In genomic region chr3:87088984-87089841, GRCh38 we compare ENCODE assay signal across 8 cellular contexts.
DNase-seq lines count a peak whose midpoint lies in the region; TF ChIP-seq lines count a peak whose summit lies in the region.

No MANE protein-coding gene starts in this region.

- no peak for TF ChIP-seq CTCF in right atrium auricular region (IDR thresholded peaks at IDR 0.05)

- H3K27me3 ChIP-seq in H7 (ENCODE audit: control insufficient read depth, insufficient read depth, low read length) (no peaks in the 10 kb centered on the region), right atrium auricular region (no peaks in the 10 kb centered on the region)

- H3K4me3 ChIP-seq in H7 (ENCODE audit: insufficient read depth, low read depth, low read length) (peak overlapping the region; percentile 12; the same call in 1 of the 2 replicates), right atrium auricular region (peak overlapping the region; percentile 57 to 64), skeletal muscle cell (ENCODE audit: low read depth, low read length) (peak overlapping the region; percentile 52)

- DNase-seq in NCI-H748 (lab: John Stamatoyannopoulos, UW; ENCODE audit: unreplicated experiment) (peak; percentile 45), NCI-H748 treated with DMSO at 0.1 percent for 48 hours (lab: John Stamatoyannopoulos, UW) (no peak), H7 (peak; percentile 12), NCI-H2081 (lab: John Stamatoyannopoulos, UW) (peak; percentile 26 to 63), amniotic epithelial cell (ENCODE audit: low read depth) (peak; percentile 82), right atrium auricular region (ENCODE audit: low spot score) (peak; percentile 76), skeletal muscle cell (ENCODE audit: low read depth) (peak; percentile 46), ecto neural progenitor cell (ENCODE audit: low spot score) (no peak)

- H3K27ac ChIP-seq in right atrium auricular region = peak overlapping the region; percentile 69 to 87

- H3K9me3 ChIP-seq in right atrium auricular region = no peaks in the 10 kb centered on the region

- peaks cover 0 to 4% of the 10 kb centered on the region in 2 donors for H3K4me1 ChIP-seq in right atrium auricular region

- H3K36me3 ChIP-seq in H7 (replicated peaks; ENCODE audit: control insufficient read depth, insufficient read depth, low read length) (no peaks in the 10 kb centered on the region), right atrium auricular region (no peaks in the 10 kb centered on the region)

Comparison
In these comparisons a context has a peak if more than half of its experiments do, and no peak if none do; other contexts are left out.
1. DNase-seq: peak in NCI-H748 (single experiment), H7 (single experiment), NCI-H2081 (2 of 2), amniotic epithelial cell (single experiment), right atrium auricular region (single experiment) and skeletal muscle cell (single experiment); none in NCI-H748 treated with DMSO at 0.1 percent for 48 hours (single experiment) and ecto neural progenitor cell (single experiment).
2. Peak in every context shown above with its lines, with median percentiles within 50 percentile points of each other: H3K4me3 ChIP-seq.